ENCODE assay signal across 2 cellular contexts in genomic region chr9:137511126-137511525, GRCh38.
TF ChIP-seq lines count a peak whose summit lies in the region.

No MANE protein-coding gene starts in this region.

TF ChIP-seq in HEK293, 187 proteins besides CTCF, POLR2A, EP300 and RAD21:
- peak; percentile 48; the same call in 1 of the 2 replicates for TF ChIP-seq ZNF202 (tag by site-specific recombination; IDR thresholded peaks at IDR 0.05; ENCODE audit: borderline replicate concordance)

TF ChIP-seq in HepG2, 621 proteins besides CTCF, POLR2A, EP300 and RAD21:
- TF ChIP-seq, protein P1, sequence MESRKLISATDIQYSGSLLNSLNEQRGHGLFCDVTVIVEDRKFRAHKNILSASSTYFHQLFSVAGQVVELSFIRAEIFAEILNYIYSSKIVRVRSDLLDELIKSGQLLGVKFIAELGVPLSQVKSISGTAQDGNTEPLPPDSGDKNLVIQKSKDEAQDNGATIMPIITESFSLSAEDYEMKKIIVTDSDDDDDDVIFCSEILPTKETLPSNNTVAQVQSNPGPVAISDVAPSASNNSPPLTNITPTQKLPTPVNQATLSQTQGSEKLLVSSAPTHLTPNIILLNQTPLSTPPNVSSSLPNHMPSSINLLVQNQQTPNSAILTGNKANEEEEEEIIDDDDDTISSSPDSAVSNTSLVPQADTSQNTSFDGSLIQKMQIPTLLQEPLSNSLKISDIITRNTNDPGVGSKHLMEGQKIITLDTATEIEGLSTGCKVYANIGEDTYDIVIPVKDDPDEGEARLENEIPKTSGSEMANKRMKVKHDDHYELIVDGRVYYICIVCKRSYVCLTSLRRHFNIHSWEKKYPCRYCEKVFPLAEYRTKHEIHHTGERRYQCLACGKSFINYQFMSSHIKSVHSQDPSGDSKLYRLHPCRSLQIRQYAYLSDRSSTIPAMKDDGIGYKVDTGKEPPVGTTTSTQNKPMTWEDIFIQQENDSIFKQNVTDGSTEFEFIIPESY (CRISPR knock-in tag; IDR thresholded peaks at IDR 0.05): peak; percentile 95
